25 cellular contexts compared by ENCODE assay signal in the genomic region with DNA sequence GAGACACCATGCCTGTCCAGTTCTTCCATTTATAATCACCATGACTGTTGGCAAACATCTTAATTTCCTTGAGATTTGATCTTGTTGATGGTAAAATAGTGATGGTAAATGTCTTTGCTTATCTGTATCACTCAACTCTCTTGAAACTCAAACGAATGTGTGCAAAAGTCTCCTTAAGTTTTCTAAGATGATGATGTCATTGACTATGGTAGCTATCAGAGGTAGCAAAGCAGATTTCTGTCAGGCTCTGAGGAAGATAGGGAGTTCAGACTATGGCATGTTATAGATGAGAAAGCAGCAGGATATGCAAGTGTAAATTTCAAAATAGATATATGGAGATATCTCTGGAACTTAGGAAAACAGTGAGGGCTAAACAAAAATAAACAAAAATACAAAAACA.
"Had no signal": no experiment of that assay in that cellular context is flagged by ENCODE, and none has a peak within 500 bp of the region (broad histone marks: within the 10 kb centered on the region; RNA-seq: fewer than 3 reads in every experiment).

No MANE protein-coding gene starts in this region.

- DNase-seq: activated B cell treated with CpG ODN at 0.5 μM for 24 hours; activated CD4-positive, alpha-beta memory T cell treated with anti-CD3 and anti-CD28 coated beads for 36 hours; activated CD4-positive, alpha-beta T cell treated with anti-CD3 and anti-CD28 coated beads for 4 hours; activated naive CD8-positive, alpha-beta T cell treated with anti-CD3 and anti-CD28 coated beads for 36 hours; activated T-cell treated with anti-CD3 and anti-CD28 coated beads for 4 hours; amygdala; central memory CD4-positive, alpha-beta T cell; colonic mucosa; gastrocnemius medialis; head of caudate nucleus; lower lobe of right lung; occipital lobe; stimulated activated CD4-positive, alpha-beta T cell treated with anti-CD3 and anti-CD28 coated beads, Interleukin-15, amount 100 ng/mL, for 24 hours; stimulated activated CD4-positive, alpha-beta T cell treated with anti-CD3 and anti-CD28 coated beads, Interleukin-4, amount 100 ng/mL, for 1 hour; stimulated activated naive CD8-positive, alpha-beta T cell treated with anti-CD3 and anti-CD28 coated beads, Interleukin-15, amount 100 ng/mL, for 72 hours; T-helper 9 cell; trophoblast cell had no signal

- H3K27me3 Mint-ChIP-seq: activated B cell treated with CpG ODN at 0.5 μM for 24 hours; natural killer cell treated with Interleukin-12 subunit alpha and Interleukin-12 subunit beta and Interleukin-15 and Interleukin-18, amount 100 ng/mL, for 72 hours had no signal

- H3K9me3 ChIP-seq: colonic mucosa, gastrocnemius medialis, lower lobe of right lung, prostate gland, vagina had no signal

- H3K4me1 ChIP-seq: colonic mucosa, gastrocnemius medialis, lower lobe of right lung, prostate gland, right atrium auricular region had no signal

- H3K27me3 ChIP-seq: colonic mucosa, gastrocnemius medialis, right atrium auricular region, vagina had no signal

- H3K27ac ChIP-seq: colonic mucosa, gastrocnemius medialis, lower lobe of right lung, prostate gland, right atrium auricular region, skin epidermis, vagina had no signal

- H3K9me3 Mint-ChIP-seq: activated B cell treated with CpG ODN at 0.5 μM for 24 hours; activated CD4-positive, alpha-beta memory T cell treated with anti-CD3 and anti-CD28 coated beads for 36 hours; activated T-helper 1 cell treated with anti-CD3 and anti-CD28 coated beads, Interleukin-12 subunit alpha, Interleukin-12 subunit beta, Interleukin-2, Interleukin-4 antibody, amounts not matched to agents 30 ng/mL and 10 ng/mL and 1 ng/mL, durations not matched to agents 14 hours and 24 hours and 36 hours; natural killer cell treated with Interleukin-12 subunit alpha and Interleukin-12 subunit beta and Interleukin-15 and Interleukin-18, amount 100 ng/mL, for 72 hours; stimulated activated naive CD8-positive, alpha-beta T cell treated with anti-CD3 and anti-CD28 coated beads, Interleukin-15, amount 100 ng/mL, for 72 hours had no signal

- H3K4me3 ChIP-seq: colonic mucosa, gastrocnemius medialis, lower lobe of right lung, prostate gland, right atrium auricular region, skin epidermis, vagina had no signal

- H3K36me3 Mint-ChIP-seq: activated CD4-positive, alpha-beta memory T cell treated with anti-CD3 and anti-CD28 coated beads for 36 hours; brain; mesothelial cell of epicardium; natural killer cell treated with Interleukin-12 subunit alpha and Interleukin-12 subunit beta and Interleukin-15 and Interleukin-18, amount 100 ng/mL, for 72 hours had no signal

- H3K27ac Mint-ChIP-seq: activated B cell treated with CpG ODN at 0.5 μM for 24 hours; activated CD4-positive, alpha-beta memory T cell treated with anti-CD3 and anti-CD28 coated beads for 36 hours; activated naive CD8-positive, alpha-beta T cell treated with anti-CD3 and anti-CD28 coated beads for 36 hours; activated T-helper 1 cell treated with anti-CD3 and anti-CD28 coated beads, Interleukin-12 subunit alpha, Interleukin-12 subunit beta, Interleukin-2, Interleukin-4 antibody, amounts not matched to agents 30 ng/mL and 10 ng/mL and 1 ng/mL, durations not matched to agents 14 hours and 24 hours and 36 hours; brain; mesothelial cell of epicardium; natural killer cell treated with Interleukin-12 subunit alpha and Interleukin-12 subunit beta and Interleukin-15 and Interleukin-18, amount 100 ng/mL, for 72 hours; stimulated activated naive CD8-positive, alpha-beta T cell treated with anti-CD3 and anti-CD28 coated beads, Interleukin-15, amount 100 ng/mL, for 72 hours had no signal

- H3K4me3 Mint-ChIP-seq: activated B cell treated with CpG ODN at 0.5 μM for 24 hours; activated CD4-positive, alpha-beta memory T cell treated with anti-CD3 and anti-CD28 coated beads for 36 hours; activated naive CD8-positive, alpha-beta T cell treated with anti-CD3 and anti-CD28 coated beads for 36 hours; activated T-helper 1 cell treated with anti-CD3 and anti-CD28 coated beads, Interleukin-12 subunit alpha, Interleukin-12 subunit beta, Interleukin-2, Interleukin-4 antibody, amounts not matched to agents 30 ng/mL and 10 ng/mL and 1 ng/mL, durations not matched to agents 14 hours and 24 hours and 36 hours; brain; mesothelial cell of epicardium; natural killer cell treated with Interleukin-12 subunit alpha and Interleukin-12 subunit beta and Interleukin-15 and Interleukin-18, amount 100 ng/mL, for 72 hours; stimulated activated naive CD8-positive, alpha-beta T cell treated with anti-CD3 and anti-CD28 coated beads, Interleukin-15, amount 100 ng/mL, for 72 hours had no signal

- H3K4me1 Mint-ChIP-seq: activated B cell treated with CpG ODN at 0.5 μM for 24 hours had no signal

- ATAC-seq: gastrocnemius medialis; lower lobe of right lung; natural killer cell treated with Interleukin-12 subunit alpha and Interleukin-12 subunit beta and Interleukin-15 and Interleukin-18, amount 100 ng/mL, for 72 hours; stimulated activated naive CD8-positive, alpha-beta T cell treated with anti-CD3 and anti-CD28 coated beads, Interleukin-15, amount 100 ng/mL, for 72 hours had no signal

- H3K36me3 ChIP-seq: colonic mucosa, gastrocnemius medialis, lower lobe of right lung, prostate gland, right atrium auricular region, vagina had no signal
